Comparison of ENCODE assay signal across 8 cellular contexts in genomic region chr1:64675718-64676345, GRCh38.
DNase-seq lines count a peak whose midpoint lies in the region; ATAC-seq and TF ChIP-seq lines count a peak whose summit lies in the region.

No MANE protein-coding gene starts in this region.

- peak; percentile 55 for ATAC-seq in GM21367 (IDR thresholded peaks at IDR 0.05; ENCODE audit: unreplicated experiment)
- ATAC-seq in RWPE2 (ENCODE audit: low read depth) = no peak
- peak; percentile 25 for ATAC-seq in foreskin keratinocyte
- ATAC-seq in GM18861 (IDR thresholded peaks at IDR 0.05; ENCODE audit: unreplicated experiment) = no peak
- no peak for ATAC-seq in GM21825 (IDR thresholded peaks at IDR 0.05; ENCODE audit: unreplicated experiment)
- no peak for ATAC-seq in HG03108 (IDR thresholded peaks at IDR 0.05; ENCODE audit: unreplicated experiment)

- H3K4me3 ChIP-seq in AG04449 (ENCODE audit: low read depth, low read length) (no peak overlapping the region), RWPE2 (ENCODE audit: severe bottlenecking) (no peak overlapping the region), uterus (no peak overlapping the region)

- H3K4me1 ChIP-seq in RWPE2 (ENCODE audit: insufficient read depth, poor library complexity, severe bottlenecking) = no peaks in the 10 kb centered on the region
- H3K4me1 ChIP-seq in foreskin keratinocyte = no peaks in the 10 kb centered on the region
- no peaks in the 10 kb centered on the region for H3K4me1 ChIP-seq in uterus

- POLR2A ChIA-PET in AG04449 (lab: Yijun Ruan, JAX) = no interaction called here

- no peaks in the 10 kb centered on the region for H3K9me3 ChIP-seq in RWPE2 (ENCODE audit: severe bottlenecking)
- H3K9me3 ChIP-seq in uterus = no peaks in the 10 kb centered on the region

- no peak for TF ChIP-seq POLR2A in uterus (IDR thresholded peaks at IDR 0.05)

- no peaks in the 10 kb centered on the region for H3K27me3 ChIP-seq in RWPE2 (ENCODE audit: insufficient read depth, poor library complexity, severe bottlenecking)
- no peaks in the 10 kb centered on the region for H3K27me3 ChIP-seq in foreskin keratinocyte
- no peaks in the 10 kb centered on the region for H3K27me3 ChIP-seq in uterus

- TF ChIP-seq CTCF in AG04449 (IDR thresholded peaks at IDR 0.05; ENCODE audit: insufficient read depth, low read length, missing control alignments) (peak; percentile 45), RWPE2 (IDR thresholded peaks at IDR 0.05; ENCODE audit: poor library complexity, severe bottlenecking) (peak; percentile 66), foreskin keratinocyte (conservative IDR thresholded peaks at IDR 0.05) (peak; percentile 65), uterus (IDR thresholded peaks at IDR 0.05) (peak; percentile 43 to 70 (median 53))

- no peaks in the 10 kb centered on the region for H3K36me3 ChIP-seq in RWPE2 (ENCODE audit: low read depth)
- H3K36me3 ChIP-seq in uterus = no peaks in the 10 kb centered on the region

- intact Hi-C loops in uterus (cut with DNase I; ENCODE audit: low total_unique reads) = loop anchor here (10.0 kb wide), 1 partner anchor 411 kb away; no protein-coding TSS in a partner anchor

- DNase-seq in AG04449 (ENCODE audit: low read depth, low spot score) (no peak), RWPE2 (ENCODE audit: low spot score) (no peak), foreskin keratinocyte (no peak), uterus (no peak)

- H3K27ac ChIP-seq in RWPE2 (ENCODE audit: poor library complexity, severe bottlenecking) (no peak overlapping the region), foreskin keratinocyte (no peak overlapping the region), uterus (no peak overlapping the region)

- CTCF ChIA-PET in AG04449 (lab: Yijun Ruan, JAX) = interaction anchor here (0.7 to 13.0 kb wide), 34 partner anchors 8 to 419 kb away, joined by 3 to 129 read pairs (median 4); no protein-coding TSS in a partner anchor

Comparison
In these comparisons a context has a peak if more than half of its experiments do, and no peak if none do; other contexts are left out.
1. ATAC-seq: peak in GM21367 (single experiment) and foreskin keratinocyte (single experiment); none in RWPE2 (single experiment), GM18861 (single experiment), GM21825 (single experiment) and HG03108 (single experiment).
2. Peak in every context shown above with its lines, with median percentiles within 50 percentile points of each other: CTCF ChIP-seq.